In genomic region chr17:35555695-35556094, GRCh38 we compare ENCODE assay signal across 12 cellular contexts. TPM values are rescaled to one million over a fixed set of nuclear protein-coding genes. Genes with fewer than 3 reads are reported as not detected.
DNase-seq lines count a peak whose midpoint lies in the region; ATAC-seq and TF ChIP-seq lines count a peak whose summit lies in the region.
"Had no signal": no experiment of that assay in that cellular context is flagged by ENCODE, and none has a peak within 500 bp of the region (broad histone marks: within the 10 kb centered on the region; RNA-seq: fewer than 3 reads in every experiment).

No MANE protein-coding gene starts in this region.

- CTCF ChIA-PET in naive thymus-derived CD4-positive, alpha-beta T cell (lab: Charles Lee): interaction anchor here (0.6 kb wide), 1 partner anchor 192 kb away, joined by 3 read pairs; no protein-coding TSS in a partner anchor

- no peaks in the 10 kb centered on the region for H3K36me3 ChIP-seq in naive thymus-derived CD4-positive, alpha-beta T cell (ENCODE audit: control insufficient read depth in 2 of 3, insufficient read depth in 3 of 3, low read length in 3 of 3)
- H3K36me3 ChIP-seq: uterus had no signal

- H3K27me3 ChIP-seq in naive thymus-derived CD4-positive, alpha-beta T cell (ENCODE audit: control insufficient read depth in 2 of 2, insufficient read depth in 2 of 2, low read length in 2 of 2): no peaks in the 10 kb centered on the region
- H3K27me3 ChIP-seq: uterus had no signal

- peaks cover 75% of the 10 kb centered on the region for H3K27me3 Mint-ChIP-seq in osteocyte (ENCODE audit: unreplicated experiment)
- H3K27me3 Mint-ChIP-seq in naive thymus-derived CD4-positive, alpha-beta T cell: peaks cover 0 to 36% (median 13%) of the 10 kb centered on the region in 5 donors

- H3K9me3 Mint-ChIP-seq in osteocyte (ENCODE audit: unreplicated experiment): no peaks in the 10 kb centered on the region
- H3K9me3 Mint-ChIP-seq in naive thymus-derived CD4-positive, alpha-beta T cell: peaks cover 0 to 2% (median 0%) of the 10 kb centered on the region in 11 donors

- H3K27ac Mint-ChIP-seq in osteocyte (ENCODE audit: unreplicated experiment): no peak overlapping the region
- no peak overlapping the region for H3K27ac Mint-ChIP-seq in naive thymus-derived CD4-positive, alpha-beta T cell

- POLR2A ChIA-PET in naive thymus-derived CD4-positive, alpha-beta T cell (lab: Charles Lee): interaction anchor here (1.2 kb wide), 1 partner anchor 31 kb away, joined by 3 read pairs; the partner anchor contains the start of gene AP2B1

- intact Hi-C loops in naive thymus-derived CD4-positive, alpha-beta T cell (cut with micrococcal nuclease): loop anchor here in 1 of 2 donors (1.0 kb wide), 1 partner anchor 192 kb away; no protein-coding TSS in a partner anchor

- no peak for ATAC-seq in naive thymus-derived CD4-positive, alpha-beta T cell

- no peak for TF ChIP-seq POLR2A in NB4 (IDR thresholded peaks at IDR 0.05; ENCODE audit: extremely low read depth, insufficient read length)

- H3K4me3 ChIP-seq in NB4 (ENCODE audit: low read depth, low read length) (no peak overlapping the region), cardiac fibroblast (replicated peaks in 1 of 2; ENCODE audit: low read depth in 2 of 2, low read length in 2 of 2) (no peak overlapping the region)
- no peak overlapping the region for H3K4me3 ChIP-seq in naive thymus-derived CD4-positive, alpha-beta T cell (ENCODE audit: low read length)
- H3K4me3 ChIP-seq: uterus had no signal

- no peaks in the 10 kb centered on the region for H3K4me1 ChIP-seq in naive thymus-derived CD4-positive, alpha-beta T cell (ENCODE audit: control insufficient read depth in 2 of 2, insufficient read depth in 2 of 2, low read length in 2 of 2)
- H3K4me1 ChIP-seq: uterus had no signal

- H3K27ac ChIP-seq in naive thymus-derived CD4-positive, alpha-beta T cell (ENCODE audit: low read depth, low read length): no peak overlapping the region
- H3K27ac ChIP-seq: uterus had no signal

- peak; percentile 3 for DNase-seq in activated CD4-positive, alpha-beta T cell treated with anti-CD3 and anti-CD28 coated beads, Interleukin-2, amount 50 U/mL, for 1 hour
- DNase-seq in activated CD4-positive, alpha-beta T cell treated with anti-CD3 and anti-CD28 coated beads, Interleukin-2, amount 50 U/mL, for 48 hours: no peak
- DNase-seq in NB4 (ENCODE audit: low read depth) (no peak), cardiac fibroblast (ENCODE audit: low read depth in 2 of 2) (peak in 1 of 2 donors; percentile 4), osteocyte (ENCODE audit: extremely low spot score, unreplicated experiment) (no peak), DMS79 (lab: John Stamatoyannopoulos, UW) (no peak), NCI-H446 treated with DMSO at 0.1 percent for 48 hours (lab: John Stamatoyannopoulos, UW) (no peak)
- no peak for DNase-seq in naive thymus-derived CD4-positive, alpha-beta T cell
- DNase-seq: activated naive CD4-positive, alpha-beta T cell treated with Interleukin-2 at 50 U/mL for 16 hours; nucleus accumbens; uterus had no signal

- TF ChIP-seq CTCF in NB4 (IDR thresholded peaks at IDR 0.05; ENCODE audit: low read depth, low read length) (peak; percentile 40), cardiac fibroblast (IDR thresholded peaks at IDR 0.05; ENCODE audit: low read depth, low read length) (peak; percentile 14), osteocyte (IDR thresholded peaks at IDR 0.05) (peak; percentile 21)

- no peaks in the 10 kb centered on the region for H3K36me3 Mint-ChIP-seq in osteocyte (ENCODE audit: unreplicated experiment)
- H3K36me3 Mint-ChIP-seq in naive thymus-derived CD4-positive, alpha-beta T cell: peaks cover 0 to 4% (median 0%) of the 10 kb centered on the region in 5 donors

- no peaks in the 10 kb centered on the region for H3K9me3 ChIP-seq in naive thymus-derived CD4-positive, alpha-beta T cell (ENCODE audit: control insufficient read depth in 2 of 3, low read length in 3 of 3)
- H3K9me3 ChIP-seq: uterus had no signal

- H3K4me3 Mint-ChIP-seq in osteocyte (ENCODE audit: unreplicated experiment): no peak overlapping the region
- H3K4me3 Mint-ChIP-seq in naive thymus-derived CD4-positive, alpha-beta T cell: no peak overlapping the region

- H3K4me1 Mint-ChIP-seq in osteocyte (ENCODE audit: unreplicated experiment): no peaks in the 10 kb centered on the region
- H3K4me1 Mint-ChIP-seq in naive thymus-derived CD4-positive, alpha-beta T cell: peaks cover 0 to 4% (median 0%) of the 10 kb centered on the region in 7 donors

RNA-seq across cellular contexts. Expression of gene SLFN14, which starts 4.9 kb away (rescaled TPM):
- total RNA-seq in osteocyte: not detected in 2 replicates
- total RNA-seq in naive thymus-derived CD4-positive, alpha-beta T cell: not detected
- under 1 TPM in 1 of 2 donors, not detected in 1; 0.06 TPM for polyA plus RNA-seq in naive thymus-derived CD4-positive, alpha-beta T cell
- total RNA-seq: lower leg skin had no signal

RNA-seq across cellular contexts. Expression of gene SLFN12L, which starts 18.2 kb away (rescaled TPM):
- total RNA-seq in osteocyte: not detected in 2 replicates
- 100 to 1,000 TPM in 1 of 5 experiments, 10 to 100 TPM in 4; 41.7 to 111 (median 52.9) TPM for total RNA-seq in naive thymus-derived CD4-positive, alpha-beta T cell
- 10 to 100 TPM; 12.0 to 13.6 TPM for polyA plus RNA-seq in naive thymus-derived CD4-positive, alpha-beta T cell

RNA-seq across cellular contexts. Expression of gene PEX12, which starts 22.7 kb away (rescaled TPM):
- 6.9 and 7.0 TPM in 2 replicates for total RNA-seq in osteocyte
- 1 to 10 TPM; 2.9 to 8.0 (median 5.3) TPM for total RNA-seq in naive thymus-derived CD4-positive, alpha-beta T cell
- 1 to 10 TPM; 2.2 to 5.0 TPM for polyA plus RNA-seq in naive thymus-derived CD4-positive, alpha-beta T cell

RNA-seq across cellular contexts. Expression of gene AP2B1, which starts 31.4 kb away (rescaled TPM):
- 201 and 208 TPM in 2 replicates for total RNA-seq in osteocyte
- 100 to 1,000 TPM in 4 of 5 experiments, 10 to 100 TPM in 1; 84.7 to 197 (median 136) TPM for total RNA-seq in naive thymus-derived CD4-positive, alpha-beta T cell
- polyA plus RNA-seq in naive thymus-derived CD4-positive, alpha-beta T cell: 10 to 100 TPM; 49.0 to 66.0 TPM

Comparison
In these comparisons a context has a peak if more than half of its experiments do, and no peak if none do; other contexts are left out.
1. RNA of gene SLFN12L, which starts 18.2 kb away (total RNA-seq): 41.7 to 111 TPM in naive thymus-derived CD4-positive, alpha-beta T cell; not detected in osteocyte; every median in the first group is over 10 times any median in the second.
2. Peak in every context shown above with its lines, with median percentiles within 50 percentile points of each other: CTCF ChIP-seq.